ENCODE assay signal across 8 cellular contexts in the genomic region with DNA sequence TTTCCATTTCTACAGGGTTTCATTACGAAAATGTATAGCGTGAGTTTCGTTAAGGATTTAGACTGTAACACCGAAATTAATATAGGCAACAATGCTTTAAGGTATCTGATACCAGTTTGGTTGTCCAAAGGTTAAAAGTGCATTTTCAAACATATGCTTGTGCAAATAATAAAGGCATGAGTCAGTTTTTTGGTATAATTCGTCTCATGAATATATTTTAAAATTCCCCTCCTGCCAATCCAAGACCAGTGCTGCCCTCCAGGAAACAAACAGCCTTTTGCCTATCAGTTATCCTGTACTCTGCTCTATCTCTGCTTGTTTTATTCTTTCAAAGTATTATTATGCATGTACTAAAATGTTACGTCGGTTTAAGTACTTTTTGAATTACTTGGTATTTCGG. TPM values are rescaled to one million over a fixed set of nuclear protein-coding genes. Genes with fewer than 3 reads are reported as not detected.
DNase-seq lines count a peak whose midpoint lies in the region; ATAC-seq, FAIRE-seq and TF ChIP-seq lines count a peak whose summit lies in the region.

No MANE protein-coding gene starts in this region.

- no peak overlapping the region for H3K27ac ChIP-seq in ascending aorta
- H3K27ac ChIP-seq in HepG2 (ENCODE audit: extremely low read length, insufficient read depth, low read length) = peak overlapping the region; percentile 82

- TF ChIP-seq EP300 in HepG2 (IDR thresholded peaks at IDR 0.05; ENCODE audit: low read depth in 2 of 2, low read length in 2 of 2) (no peak), HepG2 (CRISPR knock-in tag; IDR thresholded peaks at IDR 0.05; ENCODE audit: borderline replicate concordance) (no peak)

- peaks cover 21% of the 10 kb centered on the region for H4K20me1 ChIP-seq in HepG2 (ENCODE audit: insufficient read depth, low read length)

- H3K27me3 Mint-ChIP-seq in activated naive CD4-positive, alpha-beta T cell treated with anti-CD3 and anti-CD28 coated beads, Interleukin-2, amount 50 U/mL, for 24 hours = no peaks in the 10 kb centered on the region
- H3K27me3 Mint-ChIP-seq in type B pancreatic cell = no peaks in the 10 kb centered on the region

- peak overlapping the region; percentile 90 for H3K4me3 Mint-ChIP-seq in activated naive CD4-positive, alpha-beta T cell treated with anti-CD3 and anti-CD28 coated beads, Interleukin-2, amount 50 U/mL, for 24 hours
- peak overlapping the region; percentile 94 for H3K4me3 Mint-ChIP-seq in type B pancreatic cell

- H3K9me3 ChIP-seq in ascending aorta (no peaks in the 10 kb centered on the region), HepG2 (ENCODE audit: low read length) (no peaks in the 10 kb centered on the region)

- no peak for TF ChIP-seq POLR2A in HepG2 (IDR thresholded peaks at IDR 0.05; ENCODE audit: insufficient read depth in 1 of 2, low read depth in 2 of 2, low read length in 2 of 2)

- H3K4me1 ChIP-seq in ascending aorta (peaks cover 0 to 23% of the 10 kb centered on the region in 2 donors), HepG2 (ENCODE audit: insufficient read depth, low read length) (peaks cover 62% of the 10 kb centered on the region)

- POLR2A ChIA-PET in HepG2 (lab: Yijun Ruan, JAX) = interaction anchor here (2.3 kb wide), 1 partner anchor 30 kb away, joined by 10 read pairs; no protein-coding TSS in a partner anchor

- TSS peak; percentile 56 for BruUV-seq in HepG2 (replicated peaks; lab: Mats Ljungman, UMichigan)

- TF ChIP-seq CTCF in ascending aorta (IDR thresholded peaks at IDR 0.05) (no peak), HepG2 (CRISPR knock-in tag; IDR thresholded peaks at IDR 0.05) (no peak), type B pancreatic cell (conservative IDR thresholded peaks at IDR 0.05) (no peak)

- no peaks in the 10 kb centered on the region for H3K9me3 Mint-ChIP-seq in activated naive CD4-positive, alpha-beta T cell treated with anti-CD3 and anti-CD28 coated beads, Interleukin-2, amount 50 U/mL, for 24 hours
- H3K9me3 Mint-ChIP-seq in type B pancreatic cell = no peaks in the 10 kb centered on the region

- peaks cover 68% of the 10 kb centered on the region for H3K4me1 Mint-ChIP-seq in activated naive CD4-positive, alpha-beta T cell treated with anti-CD3 and anti-CD28 coated beads, Interleukin-2, amount 50 U/mL, for 24 hours
- peaks cover 43% of the 10 kb centered on the region for H3K4me1 Mint-ChIP-seq in type B pancreatic cell (ENCODE audit: unreplicated experiment)

- no peak for ATAC-seq in HepG2

- H3K27me3 ChIP-seq in ascending aorta = no peaks in the 10 kb centered on the region
- no peaks in the 10 kb centered on the region for H3K27me3 ChIP-seq in HepG2 (ENCODE audit: control insufficient read depth in 1 of 2, insufficient read depth in 2 of 2, low read length in 2 of 2)

- H3K9ac ChIP-seq in HepG2 (ENCODE audit: insufficient read depth, low read depth, low read length) = peak overlapping the region; percentile 86

- no peak for TF ChIP-seq RAD21 in HepG2 (CRISPR knock-in tag; IDR thresholded peaks at IDR 0.05)

- peaks cover 3% of the 10 kb centered on the region for H3K36me3 Mint-ChIP-seq in activated naive CD4-positive, alpha-beta T cell treated with anti-CD3 and anti-CD28 coated beads, Interleukin-2, amount 50 U/mL, for 24 hours
- H3K36me3 Mint-ChIP-seq in type B pancreatic cell = peaks cover 15% of the 10 kb centered on the region

- WGBS in HepG2 (ENCODE audit: low lambda C conversion rate) = 7% methylated on average over 8 of the region's 8 CpGs

- FAIRE-seq in HepG2 (lab: Jason Lieb, UNC) = no peak

- DNase-seq in activated naive CD4-positive, alpha-beta T cell treated with Interleukin-2 at 50 U/mL for 16 hours = no peak
- no peak for DNase-seq in ascending aorta (ENCODE audit: low spot score in 2 of 2)
- DNase-seq in HepG2 (ENCODE audit: low spot score) = no peak
- DNase-seq in type B pancreatic cell (ENCODE audit: extremely low spot score, unreplicated experiment) = no peak
- no peak for DNase-seq in mesenteric fat pad (ENCODE audit: low spot score)
- DNase-seq in HK-2 (ENCODE audit: unreplicated experiment) = no peak
- no peak for DNase-seq in NCI-H82 treated with DMSO at 0.1 percent for 48 hours (lab: John Stamatoyannopoulos, UW; ENCODE audit: unreplicated experiment)

- H3K27ac Mint-ChIP-seq in activated naive CD4-positive, alpha-beta T cell treated with anti-CD3 and anti-CD28 coated beads, Interleukin-2, amount 50 U/mL, for 24 hours = peak overlapping the region; percentile 84
- peak overlapping the region; percentile 95 for H3K27ac Mint-ChIP-seq in type B pancreatic cell

- no peak overlapping the region for H2AFZ ChIP-seq in HepG2 (ENCODE audit: low read length)

- peaks cover 58% of the 10 kb centered on the region for H3K79me2 ChIP-seq in HepG2 (ENCODE audit: insufficient read depth, low read length)

- H3K4me2 ChIP-seq in HepG2 (ENCODE audit: low read depth, low read length) = peak overlapping the region; percentile 80

- peak overlapping the region; percentile 71 to 92 for H3K4me3 ChIP-seq in ascending aorta
- peak overlapping the region; percentile 84 to 95 (median 88) for H3K4me3 ChIP-seq in HepG2 (replicated peaks in 1 of 3; ENCODE audit: insufficient read depth in 1 of 3, low read depth in 2 of 3, low read length in 3 of 3)

- in situ Hi-C loops in HepG2 (cut with HindIII; ENCODE audit: extremely low pct_ligation_motif_present, low pct_unique_long_range_greater_than_20kb) = no loop called here

- CTCF ChIA-PET in HepG2 (lab: Yijun Ruan, JAX; ENCODE audit: low intra/inter-chr PET ratio, low total read pairs) = no interaction called here

- H3K36me3 ChIP-seq in ascending aorta = no peaks in the 10 kb centered on the region
- H3K36me3 ChIP-seq in HepG2 (replicated peaks in 1 of 2; ENCODE audit: control insufficient read depth in 1 of 2, insufficient read depth in 2 of 2, low read length in 2 of 2) = no peaks in the 10 kb centered on the region; a peak in 1 of 5 replicates

- intact Hi-C loops in ascending aorta (cut with DNase I) (loop anchor here (5.0 kb wide), 4 partner anchors 322 to 458 kb away; a partner anchor contains a TSS), HepG2 (cut with micrococcal nuclease; ENCODE audit: unreplicated experiment) (loop anchor here (5.0 kb wide), 4 partner anchors 37 to 203 kb away; no protein-coding TSS in a partner anchor)

TF ChIP-seq in HepG2, 621 proteins besides CTCF, POLR2A, EP300 and RAD21 (continues in another document):
- TF ChIP-seq, protein P1, sequence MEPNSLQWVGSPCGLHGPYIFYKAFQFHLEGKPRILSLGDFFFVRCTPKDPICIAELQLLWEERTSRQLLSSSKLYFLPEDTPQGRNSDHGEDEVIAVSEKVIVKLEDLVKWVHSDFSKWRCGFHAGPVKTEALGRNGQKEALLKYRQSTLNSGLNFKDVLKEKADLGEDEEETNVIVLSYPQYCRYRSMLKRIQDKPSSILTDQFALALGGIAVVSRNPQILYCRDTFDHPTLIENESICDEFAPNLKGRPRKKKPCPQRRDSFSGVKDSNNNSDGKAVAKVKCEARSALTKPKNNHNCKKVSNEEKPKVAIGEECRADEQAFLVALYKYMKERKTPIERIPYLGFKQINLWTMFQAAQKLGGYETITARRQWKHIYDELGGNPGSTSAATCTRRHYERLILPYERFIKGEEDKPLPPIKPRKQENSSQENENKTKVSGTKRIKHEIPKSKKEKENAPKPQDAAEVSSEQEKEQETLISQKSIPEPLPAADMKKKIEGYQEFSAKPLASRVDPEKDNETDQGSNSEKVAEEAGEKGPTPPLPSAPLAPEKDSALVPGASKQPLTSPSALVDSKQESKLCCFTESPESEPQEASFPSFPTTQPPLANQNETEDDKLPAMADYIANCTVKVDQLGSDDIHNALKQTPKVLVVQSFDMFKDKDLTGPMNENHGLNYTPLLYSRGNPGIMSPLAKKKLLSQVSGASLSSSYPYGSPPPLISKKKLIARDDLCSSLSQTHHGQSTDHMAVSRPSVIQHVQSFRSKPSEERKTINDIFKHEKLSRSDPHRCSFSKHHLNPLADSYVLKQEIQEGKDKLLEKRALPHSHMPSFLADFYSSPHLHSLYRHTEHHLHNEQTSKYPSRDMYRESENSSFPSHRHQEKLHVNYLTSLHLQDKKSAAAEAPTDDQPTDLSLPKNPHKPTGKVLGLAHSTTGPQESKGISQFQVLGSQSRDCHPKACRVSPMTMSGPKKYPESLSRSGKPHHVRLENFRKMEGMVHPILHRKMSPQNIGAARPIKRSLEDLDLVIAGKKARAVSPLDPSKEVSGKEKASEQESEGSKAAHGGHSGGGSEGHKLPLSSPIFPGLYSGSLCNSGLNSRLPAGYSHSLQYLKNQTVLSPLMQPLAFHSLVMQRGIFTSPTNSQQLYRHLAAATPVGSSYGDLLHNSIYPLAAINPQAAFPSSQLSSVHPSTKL (CRISPR knock-in tag; IDR thresholded peaks at IDR 0.05) = 0 out of 2 replicates have a peak, but pooled peaks have one; percentile 6
- TF ChIP-seq KAT7 (CRISPR knock-in tag; IDR thresholded peaks at IDR 0.05; ENCODE audit: borderline replicate concordance) (0 out of 2 replicates have a peak, but pooled peaks have one; percentile 8), SAP130 (CRISPR knock-in tag; IDR thresholded peaks at IDR 0.05; ENCODE audit: low read depth) (peak; percentile 12)

RNA-seq across cellular contexts. Expression of a gene that starts 2.0 kb away (rescaled TPM):
- 7.5 TPM for total RNA-seq in ascending aorta
- total RNA-seq in HepG2 (2016; rRNA removed; fragmentation: Illumina TruSeq; extraction: Trizol) = 23.7 and 42.0 TPM in 2 replicates
- 14.6 and 17.2 TPM in 2 replicates for total RNA-seq in HepG2 (2016; cell fraction: cytosol; rRNA removed; fragmentation: Illumina TruSeq; extraction: Trizol; ENCODE audit: low read depth)
- total RNA-seq in HepG2 (2016; cell fraction: insoluble cytoplasmic fraction; rRNA removed; fragmentation: Illumina TruSeq; extraction: Trizol) = 20.6 and 37.9 TPM in 2 replicates
- total RNA-seq in HepG2 (2016; cell fraction: membrane; rRNA removed; fragmentation: Illumina TruSeq; extraction: Trizol) = 11.7 and 11.8 TPM in 2 replicates
- total RNA-seq in HepG2 (2016; cell fraction: nucleus; rRNA removed; fragmentation: Illumina TruSeq; extraction: Trizol) = 36.1 and 39.0 TPM in 2 replicates
- 11.3 and 12.4 TPM in 2 replicates for polyA plus RNA-seq in HepG2 (2011; rRNA removed)
- 4.5 and 6.9 TPM in 2 replicates for polyA plus RNA-seq in HepG2 (2011; cell fraction: cytosol; rRNA removed)
- polyA plus RNA-seq in HepG2 (2011; cell fraction: nucleus; rRNA removed) = 10.7 and 11.7 TPM in 2 replicates
- polyA plus RNA-seq in HepG2 (2012) = 16.3 and 18.9 TPM in 2 replicates
- polyA plus RNA-seq in HepG2 (2016; cell fraction: cytosol; fragmentation: Illumina TruSeq; extraction: Trizol; ENCODE audit: low read depth) = 0.26 and 1.4 TPM in 2 replicates
- polyA plus RNA-seq in HepG2 (2016; cell fraction: insoluble cytoplasmic fraction; fragmentation: Illumina TruSeq; extraction: Trizol; ENCODE audit: low read depth) = 15.9 and 16.4 TPM in 2 replicates
- polyA plus RNA-seq in HepG2 (2016; cell fraction: membrane; fragmentation: Illumina TruSeq; extraction: Trizol; ENCODE audit: low read depth) = 1.9 TPM in 2 replicates
- 16.7 and 17.4 TPM in 2 replicates for polyA plus RNA-seq in HepG2 (2016; cell fraction: nucleus; fragmentation: Illumina TruSeq; extraction: Trizol; ENCODE audit: insufficient read depth, low read depth)
- polyA minus RNA-seq in HepG2 (2011; rRNA and poly(A)+ RNA removed; ENCODE audit: low replicate concordance) = 25.3 and 37.1 TPM in 2 replicates
- polyA minus RNA-seq in HepG2 (2011; cell fraction: cytosol; rRNA and poly(A)+ RNA removed) = 37.0 and 39.8 TPM in 2 replicates
- 115 and 122 TPM in 2 replicates for polyA minus RNA-seq in HepG2 (2011; cell fraction: nucleus; rRNA and poly(A)+ RNA removed)
- total RNA-seq in type B pancreatic cell (ENCODE audit: low replicate concordance) = 53.6 and 55.1 TPM in 2 replicates
- total RNA-seq in mesenteric fat pad = 40.7 TPM
